In the genomic region with DNA sequence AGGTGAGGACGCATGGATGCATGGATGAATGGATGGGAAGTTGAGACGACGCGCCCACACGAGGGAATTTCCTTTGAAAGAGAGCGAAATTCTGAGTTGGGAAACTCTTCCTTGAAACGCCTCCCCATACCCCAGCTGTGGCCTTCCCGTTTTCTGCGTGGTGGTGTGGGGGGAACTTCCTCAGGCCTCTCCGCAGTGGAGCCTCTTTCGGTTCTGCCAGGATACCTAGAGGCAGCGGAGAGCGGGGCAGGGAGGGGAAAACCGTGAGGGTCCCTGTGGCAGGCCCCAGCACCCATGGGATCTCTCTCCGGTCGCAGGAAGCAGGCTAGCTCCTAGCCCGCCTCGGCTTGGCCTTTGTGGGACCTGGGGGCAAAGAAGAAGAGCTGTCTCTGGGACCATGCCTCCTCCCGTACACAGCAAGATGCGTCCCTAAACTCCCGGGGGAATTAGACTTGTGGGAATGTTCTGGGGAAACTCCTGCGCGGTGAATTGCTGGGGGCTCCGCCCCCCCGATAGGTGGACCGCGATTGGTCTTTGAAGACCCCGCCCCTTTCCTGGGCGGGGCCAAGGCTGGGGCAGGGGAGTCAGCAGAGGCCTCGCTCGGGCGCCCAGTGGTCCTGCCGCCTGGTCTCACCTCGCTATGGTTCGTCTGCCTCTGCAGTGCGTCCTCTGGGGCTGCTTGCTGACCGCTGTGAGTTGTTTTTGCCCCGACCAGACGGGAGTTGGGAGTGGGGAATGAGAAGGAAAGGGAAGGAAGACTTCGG, we compare ENCODE assay signal across 8 cellular contexts. TPM values are rescaled to one million over a fixed set of nuclear protein-coding genes. Genes with fewer than 3 reads are reported as not detected.
A peak's percentile ranks its signal among the peaks of the same experiment; 100 is the strongest.
DNase-seq lines count a peak whose midpoint lies in the region; ATAC-seq and TF ChIP-seq lines count a peak whose summit lies in the region.

CD40 (plus strand) TSS at position 611 of the 764 bp plus-strand sequence; CDS start at position 641, 30 bp downstream.

- no peaks in the 10 kb centered on the region for H3K36me3 ChIP-seq in PC-3 (ENCODE audit: low read depth, low read length)

- peak within 1 kb of the TSS; percentile 38 for H3K4me3 ChIP-seq in PC-3 (ENCODE audit: low read length)

- no peak within 1 kb of the TSS for H3K9ac ChIP-seq in PC-3 (ENCODE audit: low read length)

- H3K9me3 Mint-ChIP-seq in nephron progenitor cell: no peaks in the 10 kb centered on the region
- no peaks in the 10 kb centered on the region for H3K9me3 Mint-ChIP-seq in stimulated activated naive CD8-positive, alpha-beta T cell treated with anti-CD3 and anti-CD28 coated beads, Interleukin-15, Interleukin-2, amounts not matched to agents 100 ng/mL and 50 ng/mL, for 24 hours

- peaks cover 19% of the 10 kb centered on the region for H3K4me1 ChIP-seq in PC-3 (ENCODE audit: insufficient read depth, low read length)

- CTCF ChIA-PET in PC-3 (lab: Charles Lee): no interaction called here

- peak within 1 kb of the TSS; percentile 66 for H3K4me2 ChIP-seq in PC-3 (ENCODE audit: low read length)

- H2AFZ ChIP-seq in PC-3 (ENCODE audit: low read length): peak within 1 kb of the TSS; percentile 52

- H3K27me3 ChIP-seq in PC-3 (ENCODE audit: low read length): peaks cover 15% of the 10 kb centered on the region

- H3F3A ChIP-seq in PC-3 (ENCODE audit: low read length, unreplicated experiment): no peaks in the 10 kb centered on the region

- H3K27me3 Mint-ChIP-seq in nephron progenitor cell (ENCODE audit: low read depth, poor library complexity): peaks cover 65% of the 10 kb centered on the region
- peaks cover 11% of the 10 kb centered on the region for H3K27me3 Mint-ChIP-seq in stimulated activated naive CD8-positive, alpha-beta T cell treated with anti-CD3 and anti-CD28 coated beads, Interleukin-15, Interleukin-2, amounts not matched to agents 100 ng/mL and 50 ng/mL, for 24 hours

- intact Hi-C loops in PC-3 (cut with micrococcal nuclease): no loop called here

- no peaks in the 10 kb centered on the region for H3K36me3 Mint-ChIP-seq in nephron progenitor cell (ENCODE audit: low read depth)
- peaks cover 9% of the 10 kb centered on the region for H3K36me3 Mint-ChIP-seq in stimulated activated naive CD8-positive, alpha-beta T cell treated with anti-CD3 and anti-CD28 coated beads, Interleukin-15, Interleukin-2, amounts not matched to agents 100 ng/mL and 50 ng/mL, for 24 hours (ENCODE audit: low read depth)

- H3K79me2 ChIP-seq in PC-3 (ENCODE audit: low read length): no peaks in the 10 kb centered on the region

- peaks cover 10% of the 10 kb centered on the region for H3K4me1 Mint-ChIP-seq in nephron progenitor cell
- peaks cover 15% of the 10 kb centered on the region for H3K4me1 Mint-ChIP-seq in stimulated activated naive CD8-positive, alpha-beta T cell treated with anti-CD3 and anti-CD28 coated beads, Interleukin-15, Interleukin-2, amounts not matched to agents 100 ng/mL and 50 ng/mL, for 24 hours (ENCODE audit: low read depth)

- no peaks in the 10 kb centered on the region for H3K9me3 ChIP-seq in PC-3 (ENCODE audit: low read length)

- POLR2A ChIA-PET in PC-3 (lab: Charles Lee; ENCODE audit: unreplicated experiment): no interaction called here

- peak within 1 kb of the TSS; percentile 82 for H3K4me3 Mint-ChIP-seq in nephron progenitor cell
- peak within 1 kb of the TSS; percentile 94 for H3K4me3 Mint-ChIP-seq in stimulated activated naive CD8-positive, alpha-beta T cell treated with anti-CD3 and anti-CD28 coated beads, Interleukin-15, Interleukin-2, amounts not matched to agents 100 ng/mL and 50 ng/mL, for 24 hours

- BruUV-seq in PC-3 (replicated peaks; lab: Mats Ljungman, UMichigan): no TSS peak

- no peaks in the 10 kb centered on the region for H4K20me1 ChIP-seq in PC-3 (ENCODE audit: low read length)

- ATAC-seq in GM18520 (IDR thresholded peaks at IDR 0.05; ENCODE audit: unreplicated experiment) (peak; percentile 45), HG02943 (IDR thresholded peaks at IDR 0.05; ENCODE audit: low read depth, unreplicated experiment) (peak; percentile 60), PC-3 (peak; percentile 62)

- peak; percentile 63 for DNase-seq in PC-3
- peak; percentile 44 for DNase-seq in activated effector memory CD4-positive, alpha-beta T cell treated with Interleukin-2 at 50 U/mL for 16 hours
- DNase-seq in fibroblast of the conjunctiva (ENCODE audit: low read depth): peak; percentile 16
- peak; percentile 84 for DNase-seq in nephron progenitor cell
- no peak for DNase-seq in occipital lobe (lab: John Stamatoyannopoulos, UW)

- TF ChIP-seq CTCF in PC-3 (conservative IDR thresholded peaks at IDR 0.05; ENCODE audit: low read depth, low read length) (no peak), nephron progenitor cell (IDR thresholded peaks at IDR 0.05) (no peak)

- no peaks in the 10 kb centered on the region for H3K9me2 ChIP-seq in PC-3 (replicated peaks; ENCODE audit: low read length)

- H3K27ac ChIP-seq in PC-3 (ENCODE audit: low read length): no peak within 1 kb of the TSS

- no peak within 1 kb of the TSS for H3K27ac Mint-ChIP-seq in nephron progenitor cell
- peak within 1 kb of the TSS; percentile 96 for H3K27ac Mint-ChIP-seq in stimulated activated naive CD8-positive, alpha-beta T cell treated with anti-CD3 and anti-CD28 coated beads, Interleukin-15, Interleukin-2, amounts not matched to agents 100 ng/mL and 50 ng/mL, for 24 hours

RNA-seq across cellular contexts. Expression of gene CD40, which starts in this region (rescaled TPM):
- total RNA-seq in PC-3 (2014; rRNA removed) (4.6 and 5.0 TPM in 2 replicates), occipital lobe (0.62 TPM)
